36 cellular contexts compared by ENCODE assay signal in genomic region chr9:24073237-24073636, GRCh38.
"Had no signal": no experiment of that assay in that cellular context is flagged by ENCODE, and none has a peak within 500 bp of the region (broad histone marks: within the 10 kb centered on the region; RNA-seq: fewer than 3 reads in every experiment).

No MANE protein-coding gene starts in this region.

- H3K4me3 Mint-ChIP-seq: activated CD4-positive, alpha-beta memory T cell treated with anti-CD3 and anti-CD28 coated beads, Interleukin-2, amount 10 ng/mL, durations not matched to agents 7 days and 5 days; activated CD8-positive, alpha-beta memory T cell treated with anti-CD3 and anti-CD28 coated beads, Interleukin-2, amount 10 ng/mL, durations not matched to agents 7 days and 5 days; activated naive CD4-positive, alpha-beta T cell treated with anti-CD3 and anti-CD28 coated beads, Interleukin-2, amount 10 ng/mL, durations not matched to agents 7 days and 5 days; activated naive CD8-positive, alpha-beta T cell; activated naive CD8-positive, alpha-beta T cell treated with anti-CD3 and anti-CD28 coated beads, Interleukin-2, amount 50 U/mL, for 24 hours; brain had no signal

- FAIRE-seq: bronchial epithelial cell, RCC 7860 had no signal

- DNase-seq: activated CD4-positive, alpha-beta memory T cell treated with anti-CD3 and anti-CD28 coated beads, Interleukin-2, amount 10 ng/mL, durations not matched to agents 7 days and 5 days; activated CD4-positive, alpha-beta T cell treated with anti-CD3 and anti-CD28 coated beads for 1 hour; activated CD4-positive, alpha-beta T cell treated with anti-CD3 and anti-CD28 coated beads for 48 hours; activated CD4-positive, CD25-positive, alpha-beta regulatory T cell; activated CD8-positive, alpha-beta memory T cell treated with anti-CD3 and anti-CD28 coated beads for 24 hours; activated CD8-positive, alpha-beta memory T cell treated with anti-CD3 and anti-CD28 coated beads, Interleukin-2, amount 10 ng/mL, durations not matched to agents 7 days and 5 days; activated CD8-positive, alpha-beta memory T cell treated with anti-CD3 and anti-CD28 coated beads, Interleukin-2, amount 50 U/mL, for 48 hours; activated effector memory CD4-positive, alpha-beta T cell treated with Interleukin-2 at 50 U/mL for 16 hours; activated naive CD4-positive, alpha-beta T cell treated with anti-CD3 and anti-CD28 coated beads, Interleukin-2, amount 10 ng/mL, durations not matched to agents 7 days and 5 days; activated naive CD8-positive, alpha-beta T cell treated with anti-CD3 and anti-CD28 coated beads, Interleukin-2, amount 50 U/mL, for 24 hours; activated T-cell treated with anti-CD3 and anti-CD28 coated beads, Interleukin-2, amount 50 U/mL, for 48 hours; anterior cingulate cortex; caudate nucleus; cerebellar nuclear complex; MM.1S; MV-4-11; NCI-H1092; NCI-H146; NCI-H187 treated with DMSO at 0.1 percent for 48 hours; NCI-H2081; NCI-H345; NCI-H526; NCI-H774; PC-9; SW 1271; T-helper 1 cell; T-helper 2 cell; T-helper 9 cell had no signal

- H3K4me2 ChIP-seq: KMS-11, PC-9 had no signal

- H3K27ac Mint-ChIP-seq: activated CD4-positive, alpha-beta memory T cell treated with anti-CD3 and anti-CD28 coated beads, Interleukin-2, amount 10 ng/mL, durations not matched to agents 7 days and 5 days; activated CD8-positive, alpha-beta memory T cell treated with anti-CD3 and anti-CD28 coated beads, Interleukin-2, amount 10 ng/mL, durations not matched to agents 7 days and 5 days; activated naive CD4-positive, alpha-beta T cell treated with anti-CD3 and anti-CD28 coated beads, Interleukin-2, amount 10 ng/mL, durations not matched to agents 7 days and 5 days; activated naive CD8-positive, alpha-beta T cell; activated naive CD8-positive, alpha-beta T cell treated with anti-CD3 and anti-CD28 coated beads, Interleukin-2, amount 50 U/mL, for 24 hours had no signal

- H3K9ac ChIP-seq: KMS-11 had no signal

- ATAC-seq: activated CD8-positive, alpha-beta memory T cell treated with anti-CD3 and anti-CD28 coated beads, Interleukin-2, amount 10 ng/mL, durations not matched to agents 7 days and 5 days; activated naive CD8-positive, alpha-beta T cell treated with anti-CD3 and anti-CD28 coated beads, Interleukin-2, amount 50 U/mL, for 24 hours; Right ventricle myocardium inferior had no signal

- H3K36me3 Mint-ChIP-seq: activated CD8-positive, alpha-beta memory T cell treated with anti-CD3 and anti-CD28 coated beads, Interleukin-2, amount 10 ng/mL, durations not matched to agents 7 days and 5 days; activated naive CD4-positive, alpha-beta T cell treated with anti-CD3 and anti-CD28 coated beads, Interleukin-2, amount 10 ng/mL, durations not matched to agents 7 days and 5 days; activated naive CD8-positive, alpha-beta T cell; brain had no signal

- H3K4me3 ChIP-seq: PC-9 had no signal

- H3K27ac ChIP-seq: KMS-11, PC-9, RWPE1, VCaP had no signal

- H2AFZ ChIP-seq: PC-9 had no signal

- H3K27me3 Mint-ChIP-seq: activated CD4-positive, alpha-beta memory T cell treated with anti-CD3 and anti-CD28 coated beads, Interleukin-2, amount 10 ng/mL, durations not matched to agents 7 days and 5 days; activated CD8-positive, alpha-beta memory T cell treated with anti-CD3 and anti-CD28 coated beads, Interleukin-2, amount 10 ng/mL, durations not matched to agents 7 days and 5 days; activated naive CD4-positive, alpha-beta T cell treated with anti-CD3 and anti-CD28 coated beads, Interleukin-2, amount 10 ng/mL, durations not matched to agents 7 days and 5 days; activated naive CD8-positive, alpha-beta T cell; activated naive CD8-positive, alpha-beta T cell treated with anti-CD3 and anti-CD28 coated beads, Interleukin-2, amount 50 U/mL, for 24 hours had no signal

- H3K4me1 Mint-ChIP-seq: activated CD4-positive, alpha-beta memory T cell treated with anti-CD3 and anti-CD28 coated beads, Interleukin-2, amount 10 ng/mL, durations not matched to agents 7 days and 5 days; activated CD8-positive, alpha-beta memory T cell treated with anti-CD3 and anti-CD28 coated beads, Interleukin-2, amount 10 ng/mL, durations not matched to agents 7 days and 5 days; activated naive CD4-positive, alpha-beta T cell treated with anti-CD3 and anti-CD28 coated beads, Interleukin-2, amount 10 ng/mL, durations not matched to agents 7 days and 5 days; activated naive CD8-positive, alpha-beta T cell treated with anti-CD3 and anti-CD28 coated beads, Interleukin-2, amount 50 U/mL, for 24 hours had no signal
